20 cellular contexts compared by ENCODE assay signal in the genomic region with DNA sequence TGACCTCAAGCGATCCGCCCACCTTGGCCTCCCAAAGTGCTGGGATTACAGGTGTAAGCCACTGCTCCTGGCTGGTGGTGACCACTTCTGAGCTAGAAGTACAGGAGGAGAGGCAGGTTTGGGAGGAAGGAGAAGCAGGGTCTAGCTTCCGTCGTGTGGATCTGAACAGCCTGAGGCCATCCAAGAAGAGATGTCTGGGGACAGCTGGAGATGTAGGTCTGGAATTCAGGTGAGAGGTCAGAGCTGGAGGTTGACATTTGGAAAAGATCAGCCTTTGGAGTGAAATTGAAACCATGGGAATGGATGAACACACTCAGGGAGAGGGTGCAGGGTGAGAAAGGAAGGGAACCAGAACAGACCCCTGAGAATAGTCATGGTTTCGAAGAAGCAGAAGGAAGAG. TPM values are rescaled to one million over a fixed set of nuclear protein-coding genes. Genes with fewer than 3 reads are reported as not detected.
DNase-seq lines count a peak whose midpoint lies in the region; ATAC-seq lines count a peak whose summit lies in the region.
"Had no signal": no experiment of that assay in that cellular context is flagged by ENCODE, and none has a peak within 500 bp of the region (broad histone marks: within the 10 kb centered on the region; RNA-seq: fewer than 3 reads in every experiment).

No MANE protein-coding gene starts in this region.

- H3K23ac ChIP-seq in mesendoderm (ENCODE audit: low read length) = peak overlapping the region; percentile 66

- H3K36me3 ChIP-seq in mesendoderm (ENCODE audit: control insufficient read depth, insufficient read depth, low read length) = no peaks in the 10 kb centered on the region
- H3K36me3 ChIP-seq: HAP-1 had no signal

- no peak overlapping the region for H3K4me2 ChIP-seq in mesendoderm (ENCODE audit: low read length)

- H4K5ac ChIP-seq in mesendoderm (ENCODE audit: low read length) = no peak overlapping the region

- H3K56ac ChIP-seq in mesendoderm (ENCODE audit: low read length) = no peak overlapping the region

- H3K9ac ChIP-seq in mesendoderm (ENCODE audit: low read length) = no peak overlapping the region

- H2BK120ac ChIP-seq in mesendoderm (ENCODE audit: low read depth, low read length) = no peak overlapping the region

- H3K4me3 ChIP-seq in mesendoderm (ENCODE audit: low read length) = no peak overlapping the region
- H3K4me3 ChIP-seq: HAP-1 had no signal

- DNase-seq in ELF-1 (ENCODE audit: low read depth, low spot score) = peak; percentile 76
- no peak for DNase-seq in mesendoderm
- peak; percentile 31 for DNase-seq in posterior vena cava (ENCODE audit: low spot score)
- no peak for DNase-seq in posterior cingulate gyrus
- no peak for DNase-seq in T-helper 2 cell
- no peak for DNase-seq in left lobe of liver (ENCODE audit: low spot score)
- DNase-seq: C1 segment of cervical spinal cord; CD4-positive, alpha-beta memory T cell; COR-L47; DMS153; DMS79; EL; GF-D8; GOT3; HFFc6 had no signal

- H2AK5ac ChIP-seq in mesendoderm (ENCODE audit: low read length) = no peak overlapping the region

- H3K27me3 ChIP-seq in mesendoderm (ENCODE audit: insufficient read depth, low read length, poor library complexity) = no peaks in the 10 kb centered on the region

- no peak for ATAC-seq in left lobe of liver

- H2BK15ac ChIP-seq in mesendoderm (replicated peaks; ENCODE audit: low read depth) = no peak overlapping the region

- H3K18ac ChIP-seq in mesendoderm (ENCODE audit: low read length) = no peak overlapping the region

- H3K79me1 ChIP-seq in mesendoderm (ENCODE audit: low read length) = no peaks in the 10 kb centered on the region

- no peak overlapping the region for H3K4ac ChIP-seq in mesendoderm (ENCODE audit: low read depth, low read length)

- intact Hi-C loops in posterior vena cava (cut with DNase I) = no loop called here
- intact Hi-C loops in posterior cingulate gyrus (cut with DNase I) = no loop called here

- H4K8ac ChIP-seq in mesendoderm (ENCODE audit: low read depth, low read length) = no peak overlapping the region

- no peaks in the 10 kb centered on the region for H3K79me2 ChIP-seq in mesendoderm (ENCODE audit: control insufficient read depth, insufficient read depth, low read length)

- no peak overlapping the region for H3K27ac ChIP-seq in mesendoderm (ENCODE audit: low read depth, low read length)

- no peaks in the 10 kb centered on the region for H3K4me1 ChIP-seq in mesendoderm (ENCODE audit: control insufficient read depth, low read depth, low read length)
- H3K4me1 ChIP-seq: HAP-1 had no signal

- H2BK5ac ChIP-seq in mesendoderm (ENCODE audit: low read length) = no peak overlapping the region

- WGBS in mesendoderm (ENCODE audit: extremely low coverage, insufficient coverage, low lambda C conversion rate) = no CpG with 5 or more reads among the region's 5 CpGs

RNA-seq across cellular contexts. Expression of a gene that starts 33.2 kb away (rescaled TPM):
- polyA plus RNA-seq in mesendoderm (2013, experiment 1 of 2) = not detected
- not detected for polyA plus RNA-seq in mesendoderm (2013, experiment 2 of 2)
- total RNA-seq in posterior vena cava = 10 to 100 TPM in 1 of 2 donors, 1 to 10 TPM in 1; 3.8 to 11.0 TPM
- 1.2 TPM for total RNA-seq in left lobe of liver
- total RNA-seq: A172; A673; CD4-positive, alpha-beta memory T cell; G401; HFFc6 had no signal
- polyA plus RNA-seq: BJ; CD4-positive, alpha-beta memory T cell had no signal

Comparison
In these comparisons a context has a peak if more than half of its experiments do, and no peak if none do; other contexts are left out.
1. DNase-seq: peak in ELF-1 (single experiment) and posterior vena cava (single experiment); none in mesendoderm (single experiment), posterior cingulate gyrus (0 of 10), T-helper 2 cell (0 of 5) and left lobe of liver (single experiment).